1 cellular context compared by ENCODE assay signal in genomic region chr22:31537019-31537535, GRCh38.
A peak's percentile ranks its signal among the peaks of the same experiment; 100 is the strongest.
TF ChIP-seq lines count a peak whose summit lies in the region.

No MANE protein-coding gene starts in this region.

TF ChIP-seq in GM12878, 131 proteins besides CTCF, POLR2A, EP300 and RAD21 (continued from another document and continues in another):
- TF ChIP-seq BCL3 (IDR thresholded peaks at IDR 0.05; ENCODE audit: borderline replicate concordance, insufficient read depth, low read depth, low read length, poor library complexity, severe bottlenecking) (no peak), ESRRA (IDR thresholded peaks at IDR 0.05; ENCODE audit: low read length) (no peak), WRNIP1 (IDR thresholded peaks at IDR 0.05; ENCODE audit: borderline replicate concordance, low read depth, low read length) (no peak), ZBTB33 (IDR thresholded peaks at IDR 0.05) (no peak), HDAC6 (IDR thresholded peaks at IDR 0.05; ENCODE audit: unreplicated experiment) (no peak), YBX1 (IDR thresholded peaks at IDR 0.05) (no peak), EGR1 (IDR thresholded peaks at IDR 0.05; ENCODE audit: borderline replicate concordance in 1 of 2, low read depth in 2 of 2, low read length in 2 of 2) (no peak), ZBED1 (IDR thresholded peaks at IDR 0.05; ENCODE audit: borderline replicate concordance) (peak; percentile 71), POLR2AphosphoS5 (IDR thresholded peaks at IDR 0.05; ENCODE audit: low read length) (no peak), RCOR1 (conservative IDR thresholded peaks at IDR 0.05; ENCODE audit: low read depth, low read length) (no peak), NR2F1 (conservative IDR thresholded peaks at IDR 0.05) (peak; percentile 65; the same call in 1 of the 2 replicates), GABPA (IDR thresholded peaks at IDR 0.05; ENCODE audit: low read depth) (no peak), SPI1 (IDR thresholded peaks at IDR 0.05; ENCODE audit: borderline replicate concordance, insufficient read depth, low read depth, low read length) (no peak), MXI1 (IDR thresholded peaks at IDR 0.05; ENCODE audit: low read depth, low read length) (no peak), USF2 (IDR thresholded peaks at IDR 0.05; ENCODE audit: borderline replicate concordance, low read depth, low read length) (no peak), CREM (IDR thresholded peaks at IDR 0.05; ENCODE audit: low read depth) (peak; percentile 91), LARP7 (IDR thresholded peaks at IDR 0.05) (no peak), ATF7 (IDR thresholded peaks at IDR 0.05; ENCODE audit: low read depth) (peak; percentile 90), PAX5 (IDR thresholded peaks at IDR 0.05; ENCODE audit: borderline replicate concordance, low read depth, low read length) (peak; percentile 36; the same call in 1 of the 2 replicates), NBN (IDR thresholded peaks at IDR 0.05) (peak; percentile 87), BMI1 (IDR thresholded peaks at IDR 0.05; ENCODE audit: borderline replicate concordance) (no peak), ZNF24 (IDR thresholded peaks at IDR 0.05) (no peak), TARDBP (IDR thresholded peaks at IDR 0.05; ENCODE audit: borderline replicate concordance) (no peak), KLF5 (IDR thresholded peaks at IDR 0.05; ENCODE audit: partially characterized antibody) (no peak), BHLHE40 (IDR thresholded peaks at IDR 0.05; ENCODE audit: borderline replicate concordance in 1 of 2, low read depth in 2 of 2, low read length in 1 of 2) (peak; percentile 39 to 51; a peak in 2 of 4 replicates), ZBTB11 (CRISPR knock-in tag; IDR thresholded peaks at IDR 0.05) (no peak), IRF5 (IDR thresholded peaks at IDR 0.05; ENCODE audit: borderline replicate concordance) (no peak), FOS (IDR thresholded peaks at IDR 0.05; ENCODE audit: borderline replicate concordance, extremely low read depth, insufficient read length) (no peak), FOXK2 (IDR thresholded peaks at IDR 0.05) (no peak), RBBP5 (conservative IDR thresholded peaks at IDR 0.05) (no peak), HCFC1 (IDR thresholded peaks at IDR 0.05; ENCODE audit: low read length) (no peak), ATF3 (IDR thresholded peaks at IDR 0.05; ENCODE audit: borderline replicate concordance, extremely low read depth, low read depth, low read length) (no peak), PRDM15 (CRISPR knock-in tag; IDR thresholded peaks at IDR 0.05) (no peak), E4F1 (IDR thresholded peaks at IDR 0.05; ENCODE audit: borderline replicate concordance, partially characterized antibody) (no peak), SUPT20H (IDR thresholded peaks at IDR 0.05; ENCODE audit: borderline replicate concordance, control insufficient read depth, low read depth, low read length) (no peak), ZNF274 (IDR thresholded peaks at IDR 0.05; ENCODE audit: insufficient read depth, insufficient read length) (no peak), MYC (IDR thresholded peaks at IDR 0.05; ENCODE audit: insufficient read depth, insufficient read length, insufficient replicate concordance, low read length, severe bottlenecking) (no peak), E2F4 (IDR thresholded peaks at IDR 0.05; ENCODE audit: low read depth, low read length) (no peak), SMARCA5 (IDR thresholded peaks at IDR 0.05) (no peak), KAT2A (conservative IDR thresholded peaks at IDR 0.05; ENCODE audit: control insufficient read depth, low read depth, low read length) (no peak), MAX (IDR thresholded peaks at IDR 0.05; ENCODE audit: low read depth, low read length) (no peak), IRF4 (IDR thresholded peaks at IDR 0.05; ENCODE audit: low read depth, low read length) (peak; percentile 74; the same call in 1 of the 2 replicates), BCL11A (IDR thresholded peaks at IDR 0.05; ENCODE audit: low read depth, low read length) (peak; percentile 46), RELA (IDR thresholded peaks at IDR 0.05; ENCODE audit: borderline replicate concordance, partially characterized antibody) (peak; percentile 22), CHD4 (IDR thresholded peaks at IDR 0.05) (no peak), MTA2 (IDR thresholded peaks at IDR 0.05; ENCODE audit: low read depth) (peak; percentile 86), FOXM1 (IDR thresholded peaks at IDR 0.05; ENCODE audit: low read depth, low read length) (peak; percentile 94), ATF2 (IDR thresholded peaks at IDR 0.05; ENCODE audit: low read length) (peak; percentile 78)
